In genomic region chr16:67857547-67858233, GRCh38 we compare ENCODE assay signal across 8 cellular contexts.
DNase-seq lines count a peak whose midpoint lies in the region; ATAC-seq and TF ChIP-seq lines count a peak whose summit lies in the region.

No MANE protein-coding gene starts in this region.

- peak; percentile 37 for DNase-seq in stimulated activated naive CD4-positive, alpha-beta T cell treated with Interleukin-2 at 50 U/mL for 16 hours (lab: John Stamatoyannopoulos, UW)
- DNase-seq in stimulated activated naive CD4-positive, alpha-beta T cell (lab: John Stamatoyannopoulos, UW): no peak
- DNase-seq in SW480 (ENCODE audit: low spot score) (peak; percentile 82), erythroblast (lab: John Stamatoyannopoulos, UW) (peak; percentile 69 to 70), ecto neural progenitor cell (ENCODE audit: low spot score) (no peak), NCI-H2171 treated with DMSO at 0.1 percent for 48 hours (lab: John Stamatoyannopoulos, UW) (no peak)

- H3K36me3 ChIP-seq in muscle layer of duodenum (ENCODE audit: control insufficient read depth in 1 of 2, insufficient read depth in 2 of 2, low read length in 2 of 2): peaks cover 0 to 15% of the 10 kb centered on the region in 2 donors

- H3K4me3 ChIP-seq in muscle layer of duodenum (ENCODE audit: low read depth in 1 of 2, low read length in 2 of 2): no peak overlapping the region

- no peaks in the 10 kb centered on the region for H3K27me3 ChIP-seq in muscle layer of duodenum (ENCODE audit: low read depth, low read length)

- H3K27ac ChIP-seq in muscle layer of duodenum (ENCODE audit: low read length): peak overlapping the region; percentile 61

- H3K9me3 ChIP-seq in muscle layer of duodenum (ENCODE audit: control insufficient read depth in 1 of 2, low read length in 2 of 2): no peaks in the 10 kb centered on the region

- no peak for TF ChIP-seq POLR2A in erythroblast (IDR thresholded peaks at IDR 0.05; ENCODE audit: low read length)

- peaks cover 8 to 45% of the 10 kb centered on the region in 2 donors for H3K4me1 ChIP-seq in muscle layer of duodenum (ENCODE audit: control insufficient read depth in 1 of 2, insufficient read depth in 2 of 2, low read length in 2 of 2)

- no peak for ATAC-seq in HG02623 (IDR thresholded peaks at IDR 0.05; ENCODE audit: unreplicated experiment)

Comparison
In these comparisons a context has a peak if more than half of its experiments do, and no peak if none do; other contexts are left out.
1. DNase-seq: peak in stimulated activated naive CD4-positive, alpha-beta T cell treated with Interleukin-2 at 50 U/mL for 16 hours (single experiment), SW480 (single experiment) and erythroblast (2 of 2); none in stimulated activated naive CD4-positive, alpha-beta T cell (0 of 6), ecto neural progenitor cell (single experiment) and NCI-H2171 treated with DMSO at 0.1 percent for 48 hours (single experiment).